ENCODE assay signal across 8 cellular contexts in genomic region chr1:227734858-227735780, GRCh38. TPM values are rescaled to one million over a fixed set of nuclear protein-coding genes. Genes with fewer than 3 reads are reported as not detected.
DNase-seq lines count a peak whose midpoint lies in the region; TF ChIP-seq lines count a peak whose summit lies in the region.

A gene with protein sequence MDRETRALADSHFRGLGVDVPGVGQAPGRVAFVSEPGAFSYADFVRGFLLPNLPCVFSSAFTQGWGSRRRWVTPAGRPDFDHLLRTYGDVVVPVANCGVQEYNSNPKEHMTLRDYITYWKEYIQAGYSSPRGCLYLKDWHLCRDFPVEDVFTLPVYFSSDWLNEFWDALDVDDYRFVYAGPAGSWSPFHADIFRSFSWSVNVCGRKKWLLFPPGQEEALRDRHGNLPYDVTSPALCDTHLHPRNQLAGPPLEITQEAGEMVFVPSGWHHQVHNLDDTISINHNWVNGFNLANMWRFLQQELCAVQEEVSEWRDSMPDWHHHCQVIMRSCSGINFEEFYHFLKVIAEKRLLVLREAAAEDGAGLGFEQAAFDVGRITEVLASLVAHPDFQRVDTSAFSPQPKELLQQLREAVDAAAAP (minus strand): TSS chr1:227735302. CDS start chr1:227735273, 29 bp downstream.
A gene with protein sequence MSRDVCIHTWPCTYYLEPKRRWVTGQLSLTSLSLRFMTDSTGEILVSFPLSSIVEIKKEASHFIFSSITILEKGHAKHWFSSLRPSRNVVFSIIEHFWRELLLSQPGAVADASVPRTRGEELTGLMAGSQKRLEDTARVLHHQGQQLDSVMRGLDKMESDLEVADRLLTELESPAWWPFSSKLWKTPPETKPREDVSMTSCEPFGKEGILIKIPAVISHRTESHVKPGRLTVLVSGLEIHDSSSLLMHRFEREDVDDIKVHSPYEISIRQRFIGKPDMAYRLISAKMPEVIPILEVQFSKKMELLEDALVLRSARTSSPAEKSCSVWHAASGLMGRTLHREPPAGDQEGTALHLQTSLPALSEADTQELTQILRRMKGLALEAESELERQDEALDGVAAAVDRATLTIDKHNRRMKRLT (plus strand): TSS chr1:227735435. CDS start chr1:227747737, 12,302 bp downstream.

- H3K36me3 ChIP-seq in GM06990 (ENCODE audit: control insufficient read depth, insufficient read depth, low read length), result peaks cover 18% of the 10 kb centered on the region
- H3K36me3 ChIP-seq in SK-N-SH (replicated peaks in 1 of 2; ENCODE audit: control insufficient read depth in 1 of 2, insufficient read depth in 2 of 2, low read length in 1 of 2), result peaks cover 6 to 31% of the 10 kb centered on the region in 2 experiments
- H3K36me3 ChIP-seq in suprapubic skin, result peaks cover 23% of the 10 kb centered on the region

- H3K4me1 Mint-ChIP-seq in HFFc6 (ENCODE audit: low read depth), result peaks cover 24% of the 10 kb centered on the region

- peak within 1 kb of the TSS; percentile 54 to 72 for H3K27ac ChIP-seq in SK-N-SH (ENCODE audit: low read depth in 2 of 2, low read length in 1 of 2)
- peak within 1 kb of the TSS; percentile 84 for H3K27ac ChIP-seq in suprapubic skin

- H3K9me3 ChIP-seq in SK-N-SH, result no peaks in the 10 kb centered on the region
- no peaks in the 10 kb centered on the region for H3K9me3 ChIP-seq in suprapubic skin

- H3K79me2 ChIP-seq in SK-N-SH (ENCODE audit: insufficient read depth), result peaks cover 73% of the 10 kb centered on the region

- H3K27me3 Mint-ChIP-seq in HFFc6 (ENCODE audit: insufficient read depth), result peaks cover 3% of the 10 kb centered on the region

- H3K27ac Mint-ChIP-seq in HFFc6, result peak within 1 kb of the TSS; percentile 73

- no peak for TF ChIP-seq RAD21 in SK-N-SH (IDR thresholded peaks at IDR 0.05; ENCODE audit: low read length)

- 0% methylated on average over 25 of the region's 104 CpGs for WGBS in SK-N-SH (ENCODE audit: low lambda C conversion rate)
- WGBS in suprapubic skin, result 0% methylated on average over 11 of the region's 104 CpGs

- H3K27me3 ChIP-seq in GM06990 (replicated peaks; ENCODE audit: control insufficient read depth, insufficient read depth, low read length) (no peaks in the 10 kb centered on the region), SK-N-SH (ENCODE audit: insufficient read depth) (no peaks in the 10 kb centered on the region), suprapubic skin (no peaks in the 10 kb centered on the region)

- TF ChIP-seq POLR2A in suprapubic skin (IDR thresholded peaks at IDR 0.05), result peak in 1 of 2 donors; percentile 70

- H3K36me3 Mint-ChIP-seq in HFFc6 (ENCODE audit: low read depth), result no peaks in the 10 kb centered on the region; the same call in 1 of the 2 replicates

- peaks cover 3 to 21% of the 10 kb centered on the region in 2 experiments; a peak in 2 of 4 replicates for H3K4me1 ChIP-seq in SK-N-SH (ENCODE audit: control insufficient read depth in 1 of 2, insufficient read depth in 2 of 2, low read depth in 1 of 2, low read length in 1 of 2)
- peaks cover 37% of the 10 kb centered on the region for H3K4me1 ChIP-seq in suprapubic skin

- peaks cover 6% of the 10 kb centered on the region; the same call in 1 of the 2 replicates for H4K20me1 ChIP-seq in SK-N-SH (ENCODE audit: insufficient read depth)

- peak within 1 kb of the TSS; percentile 100 for H3K4me2 ChIP-seq in SK-N-SH

- no peaks in the 10 kb centered on the region for H3K9me3 Mint-ChIP-seq in HFFc6

- H3K9ac ChIP-seq in SK-N-SH, result peak within 1 kb of the TSS; percentile 89

- TF ChIP-seq CTCF in GM06990 (IDR thresholded peaks at IDR 0.05; ENCODE audit: insufficient read depth, low read length, poor library complexity, severe bottlenecking) (no peak), HFFc6 (IDR thresholded peaks at IDR 0.05) (no peak), SK-N-SH (IDR thresholded peaks at IDR 0.05) (no peak), suprapubic skin (IDR thresholded peaks at IDR 0.05) (no peak)

- H3F3A ChIP-seq in SK-N-SH (replicated peaks; ENCODE audit: insufficient read depth), result no peaks in the 10 kb centered on the region

- TF ChIP-seq EP300 in SK-N-SH (IDR thresholded peaks at IDR 0.05; ENCODE audit: borderline replicate concordance in 1 of 2, low read depth in 1 of 2, low read length in 1 of 2) (peak in 1 of 2 experiments; percentile 28; a peak in 1 of 4 replicates), suprapubic skin (IDR thresholded peaks at IDR 0.05) (no peak)

- POLR2A ChIA-PET in SK-N-SH (lab: Yijun Ruan, JAX), result interaction anchor here (0.7 kb wide), 1 partner anchor 1066 kb away, joined by 4 read pairs; no protein-coding TSS in a partner anchor

- H3K9me2 ChIP-seq in SK-N-SH, result no peaks in the 10 kb centered on the region

- CTCF ChIA-PET in SK-N-SH (lab: Yijun Ruan, JAX), result no interaction called here

- DNase-seq in GM06990 (ENCODE audit: extremely low read depth, insufficient read length), result peak; percentile 94
- peak; percentile 89 for DNase-seq in HFFc6
- peak; percentile 94 for DNase-seq in NAMALWA (ENCODE audit: low spot score)
- peak; percentile 97 for DNase-seq in SK-N-SH
- DNase-seq in activated naive CD4-positive, alpha-beta T cell treated with anti-CD3 and anti-CD28 coated beads, Interleukin-2, amount 50 U/mL, for 16 hours, result peak; percentile 92
- peak; percentile 82 for DNase-seq in globus pallidus (ENCODE audit: low spot score)
- DNase-seq in occipital lobe (lab: John Stamatoyannopoulos, UW), result peak; percentile 85
- peak; percentile 93 to 96 for DNase-seq in suprapubic skin (ENCODE audit: low spot score in 2 of 2)

- peak within 1 kb of the TSS; percentile 95 for H3K4me3 Mint-ChIP-seq in HFFc6

- H3K4me3 ChIP-seq in GM06990 (replicated peaks; ENCODE audit: low read depth, low read length), result peak within 1 kb of the TSS; percentile 98
- H3K4me3 ChIP-seq in SK-N-SH (ENCODE audit: low read depth in 2 of 2, low read length in 1 of 2), result peak within 1 kb of the TSS; percentile 63 to 97
- H3K4me3 ChIP-seq in suprapubic skin, result peak within 1 kb of the TSS; percentile 82

- H2AFZ ChIP-seq in SK-N-SH (ENCODE audit: low read depth), result peak within 1 kb of the TSS; percentile 81; the same call in 1 of the 2 replicates

TF ChIP-seq in SK-N-SH, 30 proteins besides CTCF, POLR2A, EP300 and RAD21 (continues in another document):
- peak; percentile 82; the same call in 1 of the 2 replicates for TF ChIP-seq ZBTB33 (IDR thresholded peaks at IDR 0.05; ENCODE audit: borderline replicate concordance, low read depth)
- TF ChIP-seq MAX (IDR thresholded peaks at IDR 0.05; ENCODE audit: low read depth), result peak; percentile 90
- peak; percentile 56; the same call in 1 of the 2 replicates for TF ChIP-seq RCOR1 (IDR thresholded peaks at IDR 0.05; ENCODE audit: low read length)
- peak; percentile 96 for TF ChIP-seq NRF1 (IDR thresholded peaks at IDR 0.05; ENCODE audit: low read depth, low read length)
- TF ChIP-seq SIN3A (IDR thresholded peaks at IDR 0.05; ENCODE audit: borderline replicate concordance, low read depth, low read length), result peak; percentile 96; the same call in 1 of the 2 replicates
- peak; percentile 95 for TF ChIP-seq CHD2 (IDR thresholded peaks at IDR 0.05; ENCODE audit: low read length, partially characterized antibody)
- TF ChIP-seq RFX5 (IDR thresholded peaks at IDR 0.05; ENCODE audit: low read length), result no peak
- TF ChIP-seq, protein P1, sequence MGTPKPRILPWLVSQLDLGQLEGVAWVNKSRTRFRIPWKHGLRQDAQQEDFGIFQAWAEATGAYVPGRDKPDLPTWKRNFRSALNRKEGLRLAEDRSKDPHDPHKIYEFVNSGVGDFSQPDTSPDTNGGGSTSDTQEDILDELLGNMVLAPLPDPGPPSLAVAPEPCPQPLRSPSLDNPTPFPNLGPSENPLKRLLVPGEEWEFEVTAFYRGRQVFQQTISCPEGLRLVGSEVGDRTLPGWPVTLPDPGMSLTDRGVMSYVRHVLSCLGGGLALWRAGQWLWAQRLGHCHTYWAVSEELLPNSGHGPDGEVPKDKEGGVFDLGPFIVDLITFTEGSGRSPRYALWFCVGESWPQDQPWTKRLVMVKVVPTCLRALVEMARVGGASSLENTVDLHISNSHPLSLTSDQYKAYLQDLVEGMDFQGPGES (IDR thresholded peaks at IDR 0.05; ENCODE audit: low read depth, low read length), result peak; percentile 38; the same call in 1 of the 2 replicates
- no peak for TF ChIP-seq FOSL2 (IDR thresholded peaks at IDR 0.05; ENCODE audit: borderline replicate concordance, low read depth)
- peak; percentile 12; the same call in 1 of the 2 replicates for TF ChIP-seq TCF12 (IDR thresholded peaks at IDR 0.05)

RNA-seq across cellular contexts. Expression of the first gene that starts in this region (rescaled TPM):
- total RNA-seq in HFFc6 (2021; fragmentation: NEBNext Ultra II Directional; extraction: Animal tissue kit (Norgen Biotek cat#: 25700)), result 10 to 100 TPM; 20.2 to 23.1 (median 21.5) TPM
- 15.0 and 16.6 TPM in 2 replicates for polyA plus RNA-seq in SK-N-SH (2012; rRNA removed)
- polyA plus RNA-seq in SK-N-SH (2012; cell fraction: cytosol; rRNA removed), result 5.9 and 11.5 TPM in 2 replicates
- polyA plus RNA-seq in SK-N-SH (2012; cell fraction: nucleus; rRNA removed), result 24.2 and 29.6 TPM in 2 replicates
- total RNA-seq in occipital lobe (17.2 TPM), suprapubic skin (10 to 100 TPM in 3 of 4 donors, 1 to 10 TPM in 1; 9.9 to 24.2 (median 16.5) TPM)

RNA-seq across cellular contexts. Expression of the second gene that starts in this region (rescaled TPM):
- total RNA-seq in HFFc6 (2021; fragmentation: NEBNext Ultra II Directional; extraction: Animal tissue kit (Norgen Biotek cat#: 25700)), result 10 to 100 TPM; 27.0 to 31.2 (median 30.4) TPM
- 44.0 and 45.6 TPM in 2 replicates for polyA plus RNA-seq in SK-N-SH (2012; rRNA removed)
- polyA plus RNA-seq in SK-N-SH (2012; cell fraction: cytosol; rRNA removed), result 41.0 and 45.9 TPM in 2 replicates
- polyA plus RNA-seq in SK-N-SH (2012; cell fraction: nucleus; rRNA removed), result 32.7 and 40.3 TPM in 2 replicates
- total RNA-seq in occipital lobe, result 59.3 TPM
- 10 to 100 TPM; 35.8 to 51.0 (median 42.9) TPM for total RNA-seq in suprapubic skin

Comparison
In these comparisons a context has a peak if more than half of its experiments do, and no peak if none do; other contexts are left out.
1. Peak in every context shown above with its lines: DNase-seq, H3K4me3 ChIP-seq and H3K27ac ChIP-seq.